ENCODE assay signal across 7 cellular contexts in the genomic region with DNA sequence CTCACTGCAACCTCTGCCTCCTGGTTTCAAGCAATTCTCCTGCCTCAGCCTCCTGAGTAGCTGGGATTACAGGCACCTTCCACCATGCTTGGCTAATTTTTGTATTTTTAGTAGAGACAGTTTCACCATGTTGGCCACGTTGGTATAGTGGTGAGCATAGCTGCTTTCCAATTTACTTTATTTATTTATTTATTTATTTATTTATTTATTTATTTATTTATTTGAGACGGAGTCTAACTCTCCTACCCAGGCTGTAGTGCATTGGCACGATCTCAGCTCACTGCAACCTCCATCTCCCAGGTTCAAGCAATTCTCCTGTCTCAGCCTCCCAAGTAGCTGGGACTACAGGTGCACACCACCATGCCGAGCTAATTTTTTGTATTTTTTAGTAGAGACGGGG. TPM values are rescaled to one million over a fixed set of nuclear protein-coding genes. Genes with fewer than 3 reads are reported as not detected.
DNase-seq lines count a peak whose midpoint lies in the region; ATAC-seq and TF ChIP-seq lines count a peak whose summit lies in the region.
"Not testable (repeated sequence)": the region's sequence is repeated elsewhere in the genome, so short reads cannot be mapped to it uniquely, and the experiment has no call there.

No MANE protein-coding gene starts in this region.

- POLR2A ChIA-PET in HEK293 (lab: Yijun Ruan, JAX), result interaction anchor here (0.6 kb wide), 1 partner anchor 14 kb away, joined by 8 read pairs; no protein-coding TSS in a partner anchor

- H3K4me3 ChIP-seq in CD4-positive, CD25-positive, alpha-beta regulatory T cell (ENCODE audit: low read depth, low read length); HEK293 (ENCODE audit: low read depth, low read length); neutrophil (ENCODE audit: low read depth in 1 of 2, low read length in 1 of 2): not testable (repeated sequence)

- peaks cover 0 to 25% (median 13%) of the 10 kb centered on the region in 4 donors for H3K4me1 Mint-ChIP-seq in CD4-positive, CD25-positive, alpha-beta regulatory T cell
- H3K4me1 Mint-ChIP-seq in activated T-cell treated with anti-CD3 and anti-CD28 coated beads, Interleukin-2, amount 50 U/mL, for 24 hours (ENCODE audit: low read depth), result peaks cover 12% of the 10 kb centered on the region
- peaks cover 10% of the 10 kb centered on the region for H3K4me1 Mint-ChIP-seq in activated naive CD8-positive, alpha-beta T cell treated with anti-CD3 and anti-CD28 coated beads, Interleukin-2, amount 50 U/mL, for 24 hours
- peaks cover 22 to 29% (median 24%) of the 10 kb centered on the region in 3 donors for H3K4me1 Mint-ChIP-seq in naive B cell

- CTCF ChIA-PET in HEK293 (lab: Yijun Ruan, JAX), result interaction anchor here (1.2 kb wide), 2 partner anchors 63 to 116 kb away, joined by 3 read pairs; no protein-coding TSS in a partner anchor

- DNase-seq in CD4-positive, CD25-positive, alpha-beta regulatory T cell; activated T-cell treated with anti-CD3 and anti-CD28 coated beads, Interleukin-2, amount 50 U/mL, for 24 hours; activated naive CD8-positive, alpha-beta T cell treated with anti-CD3 and anti-CD28 coated beads, Interleukin-2, amount 50 U/mL, for 24 hours; naive B cell: not testable (repeated sequence)

- peaks cover 61% of the 10 kb centered on the region for H3K36me3 ChIP-seq in CD4-positive, CD25-positive, alpha-beta regulatory T cell (ENCODE audit: control insufficient read depth, insufficient read depth, low read length)
- H3K36me3 ChIP-seq in HEK293 (ENCODE audit: control insufficient read depth in 2 of 2, insufficient read depth in 1 of 2, low read length in 2 of 2), result peaks cover 59 to 90% of the 10 kb centered on the region in 2 experiments
- H3K36me3 ChIP-seq in neutrophil, result peaks cover 69% of the 10 kb centered on the region

- not testable (repeated sequence) for H3K9me3 Mint-ChIP-seq in CD4-positive, CD25-positive, alpha-beta regulatory T cell; activated T-cell treated with anti-CD3 and anti-CD28 coated beads, Interleukin-2, amount 50 U/mL, for 24 hours; activated naive CD8-positive, alpha-beta T cell treated with anti-CD3 and anti-CD28 coated beads, Interleukin-2, amount 50 U/mL, for 24 hours; naive B cell

- H3K27me3 Mint-ChIP-seq in CD4-positive, CD25-positive, alpha-beta regulatory T cell; activated T-cell treated with anti-CD3 and anti-CD28 coated beads, Interleukin-2, amount 50 U/mL, for 24 hours; activated naive CD8-positive, alpha-beta T cell treated with anti-CD3 and anti-CD28 coated beads, Interleukin-2, amount 50 U/mL, for 24 hours; naive B cell: not testable (repeated sequence)

- not testable (repeated sequence) for TF ChIP-seq CTCF in HEK293 (tag by site-specific recombination; IDR thresholded peaks at IDR 0.05); VCaP (conservative IDR thresholded peaks at IDR 0.05); neutrophil (IDR thresholded peaks at IDR 0.05)

- peak overlapping the region; percentile 38 for H3K27ac ChIP-seq in CD4-positive, CD25-positive, alpha-beta regulatory T cell (ENCODE audit: insufficient read depth, low read length, poor library complexity, severe bottlenecking)
- not testable (repeated sequence) for H3K27ac ChIP-seq in HEK293 (ENCODE audit: extremely low read depth, low read depth, low read length)
- H3K27ac ChIP-seq in VCaP (peak overlapping the region; percentile 89; the same call in 1 of the 2 replicates), neutrophil (peak overlapping the region; percentile 61)

- H3K9me3 ChIP-seq in CD4-positive, CD25-positive, alpha-beta regulatory T cell (ENCODE audit: control insufficient read depth in 2 of 2, low read length in 2 of 2); HEK293 (ENCODE audit: control insufficient read depth, insufficient read depth, low read depth, low read length); neutrophil: not testable (repeated sequence)

- H3K4me1 ChIP-seq in CD4-positive, CD25-positive, alpha-beta regulatory T cell (ENCODE audit: control insufficient read depth, insufficient read depth, low read length, poor library complexity, severe bottlenecking); HEK293 (ENCODE audit: control insufficient read depth, insufficient read depth, low read length); neutrophil (ENCODE audit: control insufficient read depth in 1 of 2, insufficient read depth in 1 of 2, low read depth in 1 of 2, low read length in 1 of 2): not testable (repeated sequence)

- ATAC-seq in CD4-positive, CD25-positive, alpha-beta regulatory T cell (ENCODE audit: low read depth in 2 of 2); activated naive CD8-positive, alpha-beta T cell treated with anti-CD3 and anti-CD28 coated beads, Interleukin-2, amount 50 U/mL, for 24 hours; naive B cell (ENCODE audit: low read depth in 2 of 2): not testable (repeated sequence)

- not testable (repeated sequence) for H3K27me3 ChIP-seq in CD4-positive, CD25-positive, alpha-beta regulatory T cell (ENCODE audit: control insufficient read depth, insufficient read depth, low read length); neutrophil

- peak overlapping the region in 1 of 4 donors; percentile 51 for H3K4me3 Mint-ChIP-seq in CD4-positive, CD25-positive, alpha-beta regulatory T cell
- H3K4me3 Mint-ChIP-seq in activated T-cell treated with anti-CD3 and anti-CD28 coated beads, Interleukin-2, amount 50 U/mL, for 24 hours; activated naive CD8-positive, alpha-beta T cell treated with anti-CD3 and anti-CD28 coated beads, Interleukin-2, amount 50 U/mL, for 24 hours: not testable (repeated sequence)
- H3K4me3 Mint-ChIP-seq in naive B cell, result peak overlapping the region in 6 of 8 donors; percentile 37 to 71 (median 63)

- H3K36me3 Mint-ChIP-seq in CD4-positive, CD25-positive, alpha-beta regulatory T cell, result peaks cover 52% of the 10 kb centered on the region
- peaks cover 87% of the 10 kb centered on the region for H3K36me3 Mint-ChIP-seq in activated T-cell treated with anti-CD3 and anti-CD28 coated beads, Interleukin-2, amount 50 U/mL, for 24 hours (ENCODE audit: low read depth)
- peaks cover 71% of the 10 kb centered on the region for H3K36me3 Mint-ChIP-seq in activated naive CD8-positive, alpha-beta T cell treated with anti-CD3 and anti-CD28 coated beads, Interleukin-2, amount 50 U/mL, for 24 hours (ENCODE audit: low read depth)
- H3K36me3 Mint-ChIP-seq in naive B cell, result peaks cover 5 to 12% of the 10 kb centered on the region in 2 donors

- peak overlapping the region in 2 of 3 donors; percentile 25 to 63 for H3K27ac Mint-ChIP-seq in CD4-positive, CD25-positive, alpha-beta regulatory T cell
- peak overlapping the region; percentile 33 for H3K27ac Mint-ChIP-seq in activated T-cell treated with anti-CD3 and anti-CD28 coated beads, Interleukin-2, amount 50 U/mL, for 24 hours
- H3K27ac Mint-ChIP-seq in activated naive CD8-positive, alpha-beta T cell treated with anti-CD3 and anti-CD28 coated beads, Interleukin-2, amount 50 U/mL, for 24 hours, result peak overlapping the region; percentile 67
- peak overlapping the region in 4 of 6 donors; percentile 56 to 94 (median 86) for H3K27ac Mint-ChIP-seq in naive B cell

TF ChIP-seq in HEK293, 187 proteins besides CTCF, POLR2A, EP300 and RAD21 (continues in another document):
- TF ChIP-seq ZNF791 (tag by site-specific recombination; IDR thresholded peaks at IDR 0.05) (peak; percentile 90), ZXDB (tag by site-specific recombination; IDR thresholded peaks at IDR 0.05) (peak; percentile 75), ZFP37 (tag by site-specific recombination; IDR thresholded peaks at IDR 0.05) (peak; percentile 63; the same call in 1 of the 2 replicates), ZNF514 (tag by site-specific recombination; IDR thresholded peaks at IDR 0.05) (0 out of 2 replicates have a peak, but pooled peaks have one; percentile 34), ZNF202 (tag by site-specific recombination; IDR thresholded peaks at IDR 0.05; ENCODE audit: borderline replicate concordance) (peak; percentile 82; the same call in 1 of the 2 replicates), ZBTB21 (tag by site-specific recombination; IDR thresholded peaks at IDR 0.05) (peak; percentile 49; the same call in 1 of the 2 replicates), PRDM4 (tag by site-specific recombination; IDR thresholded peaks at IDR 0.05) (peak; percentile 11; the same call in 1 of the 2 replicates), ZNF426 (tag by site-specific recombination; IDR thresholded peaks at IDR 0.05) (peak; percentile 90), ZNF558 (tag by site-specific recombination; IDR thresholded peaks at IDR 0.05) (peak; percentile 76), ZFP3 (tag by site-specific recombination; IDR thresholded peaks at IDR 0.05; ENCODE audit: low read depth) (0 out of 2 replicates have a peak, but pooled peaks have one; percentile 33)

RNA-seq across cellular contexts. Expression of gene CSE1L, which starts 54.2 kb away (rescaled TPM):
- 29.6 TPM for total RNA-seq in CD4-positive, CD25-positive, alpha-beta regulatory T cell
- polyA plus RNA-seq in CD4-positive, CD25-positive, alpha-beta regulatory T cell, result 10 to 100 TPM; 23.7 to 33.9 (median 24.5) TPM
- polyA plus RNA-seq in naive B cell (ENCODE audit: low read depth in 6 of 6), result 10 to 100 TPM in 5 of 6 donors, 1 to 10 TPM in 1; 7.2 to 22.0 (median 19.2) TPM

Comparison
In these comparisons a context has a peak if more than half of its experiments do, and no peak if none do; other contexts are left out.
1. H3K27ac Mint-ChIP-seq: peak in every context shown above with its lines; median percentile 86 in naive B cell; 67 in activated naive CD8-positive, alpha-beta T cell treated with anti-CD3 and anti-CD28 coated beads, Interleukin-2, amount 50 U/mL, for 24 hours; 44 in CD4-positive, CD25-positive, alpha-beta regulatory T cell; 33 in activated T-cell treated with anti-CD3 and anti-CD28 coated beads, Interleukin-2, amount 50 U/mL, for 24 hours.